ENCODE assay signal across 21 cellular contexts in the genomic region with DNA sequence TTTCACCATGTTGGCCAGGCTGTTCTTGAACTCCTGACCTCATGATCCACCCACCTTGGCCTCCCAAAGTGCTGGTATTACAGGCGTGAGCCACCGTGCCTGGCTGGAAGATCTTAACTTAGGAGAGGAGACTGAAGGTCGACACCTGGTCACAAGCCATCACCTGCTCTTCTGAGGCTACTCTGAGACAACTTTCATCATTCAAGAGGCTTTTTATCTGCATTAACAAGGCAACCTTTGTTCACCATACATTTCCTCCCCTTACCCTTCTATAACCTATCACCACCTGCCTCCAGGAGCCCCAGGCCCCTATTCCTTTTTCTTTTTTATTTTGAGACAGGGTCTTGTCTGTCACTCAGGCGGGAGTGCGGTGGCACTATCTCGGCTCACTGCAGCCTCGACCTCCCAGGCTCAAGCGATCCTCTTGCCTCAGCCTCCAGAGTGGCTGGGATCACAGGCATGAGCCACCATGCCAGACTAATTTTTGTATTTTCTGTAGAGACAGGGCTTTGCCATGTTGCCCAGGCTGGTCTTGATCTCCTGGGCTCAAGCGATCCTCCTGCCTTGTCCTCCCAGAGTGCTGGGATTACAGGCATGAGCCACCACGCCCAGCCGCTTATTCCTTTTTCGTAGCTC. TPM values are rescaled to one million over a fixed set of nuclear protein-coding genes. Genes with fewer than 3 reads are reported as not detected.
DNase-seq lines count a peak whose midpoint lies in the region; ATAC-seq, FAIRE-seq and TF ChIP-seq lines count a peak whose summit lies in the region.
"Had no signal": no experiment of that assay in that cellular context is flagged by ENCODE, and none has a peak within 500 bp of the region (broad histone marks: within the 10 kb centered on the region; RNA-seq: fewer than 3 reads in every experiment).

No MANE protein-coding gene starts in this region.

- peaks cover 0 to 9% (median 0%) of the 10 kb centered on the region in 4 experiments; a peak in 1 of 8 replicates for H3K36me3 ChIP-seq in H1 (ENCODE audit: control insufficient read depth in 2 of 4, insufficient read depth in 4 of 4, low read length in 3 of 4)
- no peaks in the 10 kb centered on the region for H3K36me3 ChIP-seq in hepatocyte (replicated peaks; ENCODE audit: insufficient read depth, low read depth)
- H3K36me3 ChIP-seq: uterus had no signal

- peaks cover 12% of the 10 kb centered on the region for H3K79me1 ChIP-seq in H1 (ENCODE audit: low read depth, low read length)

- H2BK20ac ChIP-seq in H1 (ENCODE audit: low read length), result peak overlapping the region; percentile 76; the same call in 1 of the 2 replicates

- H2BK5ac ChIP-seq in H1 (ENCODE audit: low read depth, low read length), result no peak overlapping the region

- no peak for TF ChIP-seq CTCF in H1 (IDR thresholded peaks at IDR 0.05; ENCODE audit: control extremely low read depth in 1 of 3, insufficient read depth in 1 of 3, low read depth in 1 of 3, low read length in 3 of 3)
- no peak for TF ChIP-seq CTCF in hepatocyte (IDR thresholded peaks at IDR 0.05; ENCODE audit: poor library complexity)

- no peak overlapping the region for H2BK15ac ChIP-seq in H1 (ENCODE audit: low read length)

- H3K23me2 ChIP-seq in H1 (ENCODE audit: low read depth, low read length), result peaks cover under 1% of the 10 kb centered on the region; the same call in 1 of the 2 replicates

- no peak overlapping the region for H2AFZ ChIP-seq in H1 (ENCODE audit: low read length)
- H2AFZ ChIP-seq in hepatocyte, result no peak overlapping the region

- no peak for TF ChIP-seq POLR2A in H1 (IDR thresholded peaks at IDR 0.05; ENCODE audit: control extremely low read depth in 1 of 2, low read depth in 2 of 2, low read length in 2 of 2)

- CTCF ChIA-PET in H1 (lab: Charles Lee; ENCODE audit: partially characterized antibody), result interaction anchor here (0.6 to 4.2 kb wide), 5 partner anchors 11 to 240 kb away, joined by 3 to 24 read pairs (median 4); no protein-coding TSS in a partner anchor

- H3K79me2 ChIP-seq in H1 (ENCODE audit: control insufficient read depth in 1 of 2, insufficient read depth in 2 of 2, low read length in 2 of 2) (peaks cover 23 to 84% of the 10 kb centered on the region in 2 experiments), hepatocyte (peaks cover 96% of the 10 kb centered on the region)

- H3K4me1 ChIP-seq in H1 (replicated peaks in 1 of 4; ENCODE audit: control insufficient read depth in 3 of 4, insufficient read depth in 4 of 4, low read length in 3 of 4) (peaks cover 5 to 29% (median 25%) of the 10 kb centered on the region in 4 experiments; a peak in 6 of 7 replicates), hepatocyte (ENCODE audit: insufficient read depth) (peaks cover 37% of the 10 kb centered on the region)
- H3K4me1 ChIP-seq: uterus had no signal

- no peaks in the 10 kb centered on the region; a peak in 1 of 4 replicates for H3K9me3 ChIP-seq in H1 (ENCODE audit: insufficient read depth in 2 of 2, low read depth in 1 of 2, low read length in 1 of 2)
- H3K9me3 ChIP-seq in hepatocyte (ENCODE audit: low read depth), result no peaks in the 10 kb centered on the region
- H3K9me3 ChIP-seq: Caco-2, Peyer's patch, uterus had no signal

- no peak overlapping the region for H3K4me3 ChIP-seq in H1 (ENCODE audit: extremely low read depth in 1 of 4, insufficient read depth in 2 of 4, low read depth in 3 of 4, low read length in 4 of 4)
- no peak overlapping the region for H3K4me3 ChIP-seq in hepatocyte
- H3K4me3 ChIP-seq: Peyer's patch, uterus had no signal

- no peak overlapping the region for H3K4ac ChIP-seq in H1 (replicated peaks; ENCODE audit: insufficient read length, low read depth, low read length)

- H3K9me2 ChIP-seq in hepatocyte (replicated peaks; ENCODE audit: insufficient read depth), result no peaks in the 10 kb centered on the region

- H2BK12ac ChIP-seq in H1 (ENCODE audit: low read depth, low read length), result 0 out of 2 replicates have a peak overlapping the region, but pooled peaks have one; percentile 52

- peak overlapping the region; percentile 39 for H3K18ac ChIP-seq in H1 (ENCODE audit: extremely low read depth, low read length)

- H3K56ac ChIP-seq in H1 (replicated peaks; ENCODE audit: insufficient read length, low read depth, low read length), result no peak overlapping the region

- peaks cover 9 to 26% of the 10 kb centered on the region in 2 donors for H3K36me3 Mint-ChIP-seq in activated T-cell treated with anti-CD3 and anti-CD28 coated beads, Interleukin-2, amount 50 U/mL, for 72 hours (ENCODE audit: insufficient read depth in 2 of 2)
- H3K36me3 Mint-ChIP-seq in stimulated activated naive B cell treated with anti-CD40 and anti-IgM and Interleukin-4, amounts not matched to agents 10 μg/mL and 1 μg/mL and 100 μg/mL, for 72 hours, result peaks cover 11 to 50% of the 10 kb centered on the region in 2 donors

- H3K4me1 Mint-ChIP-seq in activated T-cell treated with anti-CD3 and anti-CD28 coated beads, Interleukin-2, amount 50 U/mL, for 72 hours (ENCODE audit: low read depth), result peaks cover 92% of the 10 kb centered on the region
- peaks cover 46 to 86% of the 10 kb centered on the region in 2 donors for H3K4me1 Mint-ChIP-seq in stimulated activated naive B cell treated with anti-CD40 and anti-IgM and Interleukin-4, amounts not matched to agents 10 μg/mL and 1 μg/mL and 100 μg/mL, for 72 hours

- H3K9ac ChIP-seq in H1 (replicated peaks in 1 of 4; ENCODE audit: extremely low read depth in 1 of 4, low read depth in 3 of 4, low read length in 3 of 4), result no peak overlapping the region

- no peaks in the 10 kb centered on the region for H3K9me3 Mint-ChIP-seq in activated T-cell treated with anti-CD3 and anti-CD28 coated beads, Interleukin-2, amount 50 U/mL, for 72 hours
- H3K9me3 Mint-ChIP-seq in stimulated activated naive B cell treated with anti-CD40 and anti-IgM and Interleukin-4, amounts not matched to agents 10 μg/mL and 1 μg/mL and 100 μg/mL, for 72 hours, result no peaks in the 10 kb centered on the region

- peak overlapping the region; percentile 83 for H3K27ac Mint-ChIP-seq in activated T-cell treated with anti-CD3 and anti-CD28 coated beads, Interleukin-2, amount 50 U/mL, for 72 hours
- peak overlapping the region; percentile 76 for H3K27ac Mint-ChIP-seq in stimulated activated naive B cell treated with anti-CD40 and anti-IgM and Interleukin-4, amounts not matched to agents 10 μg/mL and 1 μg/mL and 100 μg/mL, for 72 hours
- H3K27ac Mint-ChIP-seq: progenitor cell of endocrine pancreas had no signal

- H4K20me1 ChIP-seq in H1 (replicated peaks in 1 of 2; ENCODE audit: control insufficient read depth in 1 of 2, insufficient read depth in 2 of 2, low read length in 2 of 2) (peaks cover 0 to 8% of the 10 kb centered on the region in 2 experiments), hepatocyte (ENCODE audit: insufficient read depth, poor library complexity, severe bottlenecking) (peaks cover 74% of the 10 kb centered on the region)

- ATAC-seq in activated T-cell treated with anti-CD3 and anti-CD28 coated beads, Interleukin-2, amount 50 U/mL, for 72 hours (replicated peaks in 1 of 2), result no peak
- ATAC-seq in stimulated activated naive B cell treated with anti-CD40 and anti-IgM and Interleukin-4, amounts not matched to agents 10 μg/mL and 1 μg/mL and 100 μg/mL, for 72 hours (replicated peaks), result no peak
- no peak for ATAC-seq in HG03108 (IDR thresholded peaks at IDR 0.05; ENCODE audit: unreplicated experiment)
- ATAC-seq in HG03159 (IDR thresholded peaks at IDR 0.05; ENCODE audit: unreplicated experiment), result no peak
- ATAC-seq: left lobe of liver had no signal

- H3K27ac ChIP-seq in H1 (ENCODE audit: low read depth, low read length) (no peak overlapping the region), hepatocyte (no peak overlapping the region)
- H3K27ac ChIP-seq: VCaP had no signal

- no peak for FAIRE-seq in H1 (lab: Jason Lieb, UNC)

- H4K5ac ChIP-seq in H1 (ENCODE audit: insufficient read length, low read depth, low read length), result no peak overlapping the region

- POLR2A ChIA-PET in H1 (lab: Charles Lee; ENCODE audit: partially characterized antibody), result no interaction called here

- no peak overlapping the region for H3K23ac ChIP-seq in H1 (ENCODE audit: insufficient read length)

- H4K91ac ChIP-seq in H1 (replicated peaks; ENCODE audit: insufficient read length, low read length), result no peak overlapping the region

- in situ Hi-C loops in SK-MEL-5 (cut with HindIII; ENCODE audit: low pct_unique_long_range_greater_than_20kb, low sequenced_read_pairs), result no loop called here

- DNase-seq in activated T-cell treated with anti-CD3 and anti-CD28 coated beads, Interleukin-2, amount 50 U/mL, for 72 hours, result no peak
- no peak for DNase-seq in activated T-cell treated with anti-CD3 and anti-CD28 coated beads, Interleukin-2, amount 50 U/mL, for 48 hours
- peak; percentile 40 for DNase-seq in SK-MEL-5 (ENCODE audit: low read depth, low spot score)
- DNase-seq in H1 (ENCODE audit: low read depth in 1 of 2, low spot score in 2 of 2), result no peak
- DNase-seq in stimulated activated naive B cell treated with anti-CD40 and anti-IgM and Interleukin-4, amounts not matched to agents 10 μg/mL and 1 μg/mL and 100 μg/mL, for 72 hours, result no peak
- DNase-seq in hepatocyte (ENCODE audit: low spot score), result no peak
- DNase-seq: ACHN; amygdala; Caco-2; NCI-H1105; NCI-H2171; NCI-H82; stimulated activated naive CD4-positive, alpha-beta T cell treated with Interleukin-2 at 50 U/mL for 16 hours; SW 1271; uterus had no signal

- TF ChIP-seq EP300 in H1 (IDR thresholded peaks at IDR 0.05; ENCODE audit: borderline replicate concordance in 1 of 2, low read depth in 2 of 2, low read length in 2 of 2), result no peak

- no peaks in the 10 kb centered on the region for H3K27me3 Mint-ChIP-seq in activated T-cell treated with anti-CD3 and anti-CD28 coated beads, Interleukin-2, amount 50 U/mL, for 72 hours (ENCODE audit: low read depth)
- no peaks in the 10 kb centered on the region for H3K27me3 Mint-ChIP-seq in stimulated activated naive B cell treated with anti-CD40 and anti-IgM and Interleukin-4, amounts not matched to agents 10 μg/mL and 1 μg/mL and 100 μg/mL, for 72 hours
- H3K27me3 Mint-ChIP-seq: progenitor cell of endocrine pancreas had no signal

- H2AK5ac ChIP-seq in H1 (ENCODE audit: low read depth, low read length), result 0 out of 2 replicates have a peak overlapping the region, but pooled peaks have one; percentile 3

- peak overlapping the region; percentile 72 to 89 for H3K4me3 Mint-ChIP-seq in activated T-cell treated with anti-CD3 and anti-CD28 coated beads, Interleukin-2, amount 50 U/mL, for 72 hours
- peak overlapping the region; percentile 59 to 67 for H3K4me3 Mint-ChIP-seq in stimulated activated naive B cell treated with anti-CD40 and anti-IgM and Interleukin-4, amounts not matched to agents 10 μg/mL and 1 μg/mL and 100 μg/mL, for 72 hours

- TF ChIP-seq RAD21 in H1 (IDR thresholded peaks at IDR 0.05 in 1 of 2, conservative IDR thresholded peaks at IDR 0.05 in 1 of 2; ENCODE audit: low read depth in 2 of 2, low read length in 2 of 2), result no peak

- no peak overlapping the region for H4K8ac ChIP-seq in H1 (ENCODE audit: extremely low read depth, insufficient read depth, low read length)

- WGBS in H1 (ENCODE audit: extremely low coverage in 1 of 2, insufficient coverage in 1 of 2, insufficient read length in 1 of 2, insufficient replicate concordance in 2 of 2, low coverage in 1 of 2, low lambda C conversion rate in 2 of 2, missing lambda C conversion rate in 1 of 2), 2 experiments, result 88% methylated on average over 12 of the region's 12 CpGs; no CpG with 5 or more reads in 1 of the 2 experiments
- WGBS in hepatocyte (ENCODE audit: low lambda C conversion rate, missing lambda C conversion rate), result 92% methylated on average over 12 of the region's 12 CpGs

- H3K27me3 ChIP-seq in H1 (replicated peaks in 1 of 4; ENCODE audit: control insufficient read depth in 3 of 4, extremely low read depth in 1 of 4, insufficient read depth in 3 of 4, low read length in 3 of 4) (peaks cover 4 to 14% (median 8%) of the 10 kb centered on the region in 4 experiments), hepatocyte (no peaks in the 10 kb centered on the region)
- H3K27me3 ChIP-seq: Peyer's patch, uterus had no signal

- H3K4me2 ChIP-seq in H1 (ENCODE audit: insufficient read depth in 1 of 2, low read depth in 2 of 2, low read length in 2 of 2), result no peak overlapping the region
- H3K4me2 ChIP-seq in hepatocyte, result no peak overlapping the region

- no peak overlapping the region for H3K14ac ChIP-seq in H1 (ENCODE audit: insufficient read length)

- H2BK120ac ChIP-seq in H1 (replicated peaks; ENCODE audit: low read depth, low read length), result no peak overlapping the region

RNA-seq across cellular contexts. Expression of a gene that starts 6.2 kb away (rescaled TPM):
- 100 to 1,000 TPM; 110 to 137 TPM for total RNA-seq in activated T-cell treated with anti-CD3 and anti-CD28 coated beads, Interleukin-2, amount 50 U/mL, for 72 hours
- total RNA-seq in SK-MEL-5 (2014; rRNA removed; shearing (Covaris generic)), result 130 and 135 TPM in 2 replicates
- polyA plus RNA-seq in SK-MEL-5 (2015; cell fraction: cytosol; rRNA removed), result 172 and 177 TPM in 2 replicates
- 35.3 and 53.1 TPM in 2 replicates for polyA plus RNA-seq in SK-MEL-5 (2015; cell fraction: nucleus; rRNA removed)
- total RNA-seq in H1 (2021; fragmentation: NEBNext Ultra II Directional; extraction: Animal tissue kit (Norgen Biotek cat#: 25700)), result 160 and 165 TPM in 2 replicates
- 205 and 315 TPM in 2 replicates for polyA plus RNA-seq in H1 (2011; rRNA removed)
- polyA plus RNA-seq in H1 (2011; cell fraction: cytosol; rRNA removed), result 150 TPM
- polyA plus RNA-seq in H1 (2011; cell fraction: nucleus; rRNA removed), result 185 TPM
- 80.9 to 155 TPM (median 121 TPM) in 4 replicates for polyA plus RNA-seq in H1 (2012, experiment 1 of 2)
- 82.5 TPM for polyA plus RNA-seq in H1 (2012, experiment 2 of 2)
- polyA plus RNA-seq in H1 (2013, experiment 1 of 2), result 77.3 TPM
- polyA plus RNA-seq in H1 (2013, experiment 2 of 2), result 80.0 TPM
- 140 and 174 TPM in 2 replicates for polyA minus RNA-seq in H1 (2011; rRNA and poly(A)+ RNA removed)
- 85.9 TPM for polyA minus RNA-seq in H1 (2011; cell fraction: cytosol; rRNA and poly(A)+ RNA removed)
- 78.8 TPM for polyA minus RNA-seq in H1 (2011; cell fraction: nucleus; rRNA and poly(A)+ RNA removed)
- total RNA-seq in hepatocyte, result 65.6 and 78.9 TPM in 2 replicates
- polyA plus RNA-seq in hepatocyte, result 119 and 134 TPM in 2 replicates
